18 cellular contexts compared by ENCODE assay signal in the genomic region with DNA sequence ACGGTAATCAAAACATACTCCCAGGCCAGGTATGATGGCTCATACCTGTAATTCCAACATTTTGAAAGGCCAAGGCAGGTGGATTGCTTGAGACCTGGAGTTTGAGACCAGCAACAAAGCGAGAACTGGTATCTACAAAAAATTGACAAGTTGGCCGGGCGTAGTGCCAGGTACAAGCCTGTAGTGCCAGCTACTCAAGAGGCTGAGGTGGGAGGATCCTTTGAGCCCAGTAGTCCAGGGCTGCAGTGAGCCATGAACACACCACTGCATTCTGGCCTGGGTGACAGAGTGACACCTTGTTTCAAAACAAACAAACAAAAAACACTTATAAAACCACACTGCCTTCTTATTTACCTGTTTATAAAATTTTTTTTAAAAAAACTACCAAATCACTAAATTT.
DNase-seq lines count a peak whose midpoint lies in the region; ATAC-seq and TF ChIP-seq lines count a peak whose summit lies in the region.
"Had no signal": no experiment of that assay in that cellular context is flagged by ENCODE, and none has a peak within 500 bp of the region (broad histone marks: within the 10 kb centered on the region; RNA-seq: fewer than 3 reads in every experiment).

No MANE protein-coding gene starts in this region.

- H3K9me3 Mint-ChIP-seq in CD8-positive, alpha-beta memory T cell, result peaks cover 0 to 2% (median 2%) of the 10 kb centered on the region in 5 donors
- no peaks in the 10 kb centered on the region for H3K9me3 Mint-ChIP-seq in type B pancreatic cell
- H3K9me3 Mint-ChIP-seq: activated T-cell treated with anti-CD3 and anti-CD28 coated beads, Interleukin-2, amount 50 U/mL, for 24 hours had no signal

- H3K4me1 ChIP-seq in heart left ventricle (peaks cover 0 to 29% (median 9%) of the 10 kb centered on the region in 12 donors), thyroid gland (peaks cover 17 to 20% of the 10 kb centered on the region in 2 donors)
- H3K4me1 ChIP-seq in CD8-positive, alpha-beta memory T cell (ENCODE audit: insufficient read depth, low read length), result no peaks in the 10 kb centered on the region
- H3K4me1 ChIP-seq: A549 had no signal

- no peaks in the 10 kb centered on the region for H3K36me3 ChIP-seq in heart left ventricle
- no peaks in the 10 kb centered on the region for H3K36me3 ChIP-seq in thyroid gland
- H3K36me3 ChIP-seq in CD8-positive, alpha-beta memory T cell (ENCODE audit: insufficient read depth, low read length), result no peaks in the 10 kb centered on the region
- H3K36me3 ChIP-seq: gastroesophageal sphincter had no signal

- H3K4me3 ChIP-seq in heart left ventricle (no peak overlapping the region), thyroid gland (replicated peaks in 1 of 3) (no peak overlapping the region)
- no peak overlapping the region for H3K4me3 ChIP-seq in CD8-positive, alpha-beta memory T cell (ENCODE audit: low read length)
- H3K4me3 ChIP-seq: A549, gastroesophageal sphincter had no signal

- TF ChIP-seq POLR2A in heart left ventricle (IDR thresholded peaks at IDR 0.05), result no peak
- TF ChIP-seq POLR2A in thyroid gland (IDR thresholded peaks at IDR 0.05), result no peak

- intact Hi-C loops in heart left ventricle (cut with DNase I), result loop anchor here in 3 of 10 donors (10.0 kb wide), 1 partner anchor 75 kb away; no protein-coding TSS in a partner anchor
- intact Hi-C loops in thyroid gland (cut with DNase I), result loop anchor here (10.0 kb wide), 1 partner anchor 65 kb away; no protein-coding TSS in a partner anchor

- H3K27me3 Mint-ChIP-seq in CD8-positive, alpha-beta memory T cell, result peaks cover 2 to 21% of the 10 kb centered on the region in 2 donors
- no peaks in the 10 kb centered on the region for H3K27me3 Mint-ChIP-seq in type B pancreatic cell
- H3K27me3 Mint-ChIP-seq: CD4-positive, CD25-positive, alpha-beta regulatory T cell had no signal

- H3K9me3 ChIP-seq in heart left ventricle (no peaks in the 10 kb centered on the region), thyroid gland (no peaks in the 10 kb centered on the region)
- H3K9me3 ChIP-seq in CD8-positive, alpha-beta memory T cell (ENCODE audit: low read length), result no peaks in the 10 kb centered on the region
- H3K9me3 ChIP-seq: A549, gastroesophageal sphincter had no signal

- 52 to 70% (median 62%) methylated on average over 4 of the region's 4 CpGs for WGBS in heart left ventricle, 4 donors
- 19 to 44% methylated on average over 4 of the region's 4 CpGs for WGBS in thyroid gland, 2 donors

- POLR2A ChIA-PET in CD8-positive, alpha-beta memory T cell (lab: Charles Lee), result no interaction called here

- no peaks in the 10 kb centered on the region for H3K4me1 Mint-ChIP-seq in CD8-positive, alpha-beta memory T cell
- peaks cover 11% of the 10 kb centered on the region for H3K4me1 Mint-ChIP-seq in type B pancreatic cell (ENCODE audit: unreplicated experiment)
- H3K4me1 Mint-ChIP-seq: CD4-positive, CD25-positive, alpha-beta regulatory T cell had no signal

- DNase-seq in NCI-H748 (lab: John Stamatoyannopoulos, UW; ENCODE audit: unreplicated experiment) (peak; percentile 29), NCI-H748 treated with DMSO at 0.1 percent for 48 hours (lab: John Stamatoyannopoulos, UW) (no peak), NCI-H345 (lab: John Stamatoyannopoulos, UW) (peak; percentile 90), heart left ventricle (peak; percentile 57 to 81 (median 74)), thyroid gland (peak; percentile 95 to 96), type B pancreatic cell (ENCODE audit: extremely low spot score, unreplicated experiment) (no peak), dermis blood vessel endothelial cell (no peak)
- no peak for DNase-seq in CD8-positive, alpha-beta memory T cell
- DNase-seq: activated CD4-positive, alpha-beta T cell treated with anti-CD3 and anti-CD28 coated beads, Interleukin-2, amount 50 U/mL, for 48 hours; activated T-cell treated with anti-CD3 and anti-CD28 coated beads, Interleukin-2, amount 50 U/mL, for 24 hours; CD4-positive, CD25-positive, alpha-beta regulatory T cell; GDM1; H7; stimulated activated CD4-positive, alpha-beta T cell treated with anti-CD3 and anti-CD28 coated beads, Interleukin-4, amount 100 ng/mL, for 24 hours; trophoblast cell had no signal

- no peak overlapping the region for H3K4me3 Mint-ChIP-seq in CD8-positive, alpha-beta memory T cell
- H3K4me3 Mint-ChIP-seq in type B pancreatic cell, result no peak overlapping the region
- H3K4me3 Mint-ChIP-seq: activated T-cell treated with anti-CD3 and anti-CD28 coated beads, Interleukin-2, amount 50 U/mL, for 24 hours; CD4-positive, CD25-positive, alpha-beta regulatory T cell had no signal

- peak; percentile 76 to 87 (median 84) for ATAC-seq in heart left ventricle
- ATAC-seq: A549, gastroesophageal sphincter, Panc1 had no signal

- H3K27me3 ChIP-seq in heart left ventricle, result no peaks in the 10 kb centered on the region
- no peaks in the 10 kb centered on the region for H3K27me3 ChIP-seq in thyroid gland
- H3K27me3 ChIP-seq in CD8-positive, alpha-beta memory T cell (ENCODE audit: insufficient read depth, low read length, poor library complexity, severe bottlenecking), result no peaks in the 10 kb centered on the region
- H3K27me3 ChIP-seq: gastroesophageal sphincter had no signal

- H3K27ac Mint-ChIP-seq in CD8-positive, alpha-beta memory T cell, result no peak overlapping the region
- no peak overlapping the region for H3K27ac Mint-ChIP-seq in type B pancreatic cell
- H3K27ac Mint-ChIP-seq: activated T-cell treated with anti-CD3 and anti-CD28 coated beads, Interleukin-2, amount 50 U/mL, for 24 hours; CD4-positive, CD25-positive, alpha-beta regulatory T cell had no signal

- CTCF ChIA-PET in CD8-positive, alpha-beta memory T cell (lab: Charles Lee), result no interaction called here

- TF ChIP-seq CTCF in heart left ventricle (IDR thresholded peaks at IDR 0.05) (no peak), thyroid gland (IDR thresholded peaks at IDR 0.05) (no peak), type B pancreatic cell (conservative IDR thresholded peaks at IDR 0.05) (no peak)

- H3K36me3 Mint-ChIP-seq in CD8-positive, alpha-beta memory T cell, result no peaks in the 10 kb centered on the region
- H3K36me3 Mint-ChIP-seq in type B pancreatic cell, result peaks cover 7% of the 10 kb centered on the region
- H3K36me3 Mint-ChIP-seq: CD4-positive, CD25-positive, alpha-beta regulatory T cell had no signal

- H3K27ac ChIP-seq in heart left ventricle (no peak overlapping the region), thyroid gland (peak overlapping the region; percentile 31 to 37 (median 31))
- no peak overlapping the region for H3K27ac ChIP-seq in CD8-positive, alpha-beta memory T cell (ENCODE audit: low read depth, low read length)
- H3K27ac ChIP-seq: A549, gastroesophageal sphincter had no signal

Comparison
In these comparisons a context has a peak if more than half of its experiments do, and no peak if none do; other contexts are left out.
1. DNase-seq: peak in NCI-H748 (single experiment), NCI-H345 (single experiment), heart left ventricle (5 of 5) and thyroid gland (2 of 2); none in NCI-H748 treated with DMSO at 0.1 percent for 48 hours (single experiment), CD8-positive, alpha-beta memory T cell (0 of 5), type B pancreatic cell (single experiment) and dermis blood vessel endothelial cell (single experiment).
2. H3K27ac ChIP-seq: peak in thyroid gland (3 of 3); none in heart left ventricle (0 of 12) and CD8-positive, alpha-beta memory T cell (single experiment).